Comparison of ENCODE assay signal across 8 cellular contexts in the genomic region with DNA sequence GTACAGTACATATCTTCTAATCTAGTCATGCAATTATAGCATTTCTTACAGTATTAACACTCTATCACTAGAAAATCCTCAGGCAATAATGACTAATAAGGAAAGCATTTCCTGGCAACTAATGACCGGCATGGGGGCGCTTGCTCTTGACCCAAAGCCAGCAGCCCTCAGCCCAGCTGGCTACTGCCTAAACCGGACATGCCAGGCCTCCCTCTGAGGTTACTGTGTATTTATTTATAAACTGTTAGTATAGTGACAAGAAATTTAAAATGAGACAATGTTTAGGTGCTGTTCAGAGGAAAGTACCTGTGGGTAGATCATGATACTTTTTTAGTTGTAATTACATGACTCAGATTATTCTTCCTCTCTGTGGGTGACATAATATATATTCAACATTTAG.
A peak's percentile ranks its signal among the peaks of the same experiment; 100 is the strongest.
DNase-seq lines count a peak whose midpoint lies in the region; ATAC-seq lines count a peak whose summit lies in the region.

No MANE protein-coding gene starts in this region.

- H3K36me3 Mint-ChIP-seq in activated CD4-positive, alpha-beta T cell treated with anti-CD3 and anti-CD28 coated beads, Interleukin-2, amount 10 ng/mL, durations not matched to agents 7 days and 5 days (ENCODE audit: low read depth): no peaks in the 10 kb centered on the region

- CTCF ChIA-PET in activated CD4-positive, alpha-beta T cell treated with anti-CD3 and anti-CD28 coated beads, Interleukin-2, amount 10 ng/mL, durations not matched to agents 7 days and 5 days (lab: Charles Lee): no interaction called here

- H3K27ac Mint-ChIP-seq in activated CD4-positive, alpha-beta T cell treated with anti-CD3 and anti-CD28 coated beads, Interleukin-2, amount 10 ng/mL, durations not matched to agents 7 days and 5 days: no peak overlapping the region

- no peaks in the 10 kb centered on the region for H3K9me3 Mint-ChIP-seq in activated CD4-positive, alpha-beta T cell treated with anti-CD3 and anti-CD28 coated beads, Interleukin-2, amount 10 ng/mL, durations not matched to agents 7 days and 5 days

- DNase-seq in AG08395 (ENCODE audit: low spot score): peak; percentile 87
- DNase-seq in T47D (ENCODE audit: low read depth in 1 of 2, low spot score in 1 of 2): peak; percentile 6 to 36
- DNase-seq in posterior vena cava (ENCODE audit: low spot score): peak; percentile 82
- DNase-seq in activated CD4-positive, alpha-beta T cell treated with anti-CD3 and anti-CD28 coated beads, Interleukin-2, amount 10 ng/mL, durations not matched to agents 7 days and 5 days: no peak
- no peak for DNase-seq in NCI-H187 (lab: John Stamatoyannopoulos, UW)
- DNase-seq in amygdala (lab: John Stamatoyannopoulos, UW): no peak

- no peaks in the 10 kb centered on the region for H3K27me3 Mint-ChIP-seq in activated CD4-positive, alpha-beta T cell treated with anti-CD3 and anti-CD28 coated beads, Interleukin-2, amount 10 ng/mL, durations not matched to agents 7 days and 5 days

- no peak overlapping the region for H3K4me3 Mint-ChIP-seq in activated CD4-positive, alpha-beta T cell treated with anti-CD3 and anti-CD28 coated beads, Interleukin-2, amount 10 ng/mL, durations not matched to agents 7 days and 5 days

- ATAC-seq in GM19438 (IDR thresholded peaks at IDR 0.05; ENCODE audit: low read depth, unreplicated experiment): peak; percentile 63
- ATAC-seq in HG03469 (IDR thresholded peaks at IDR 0.05; ENCODE audit: unreplicated experiment): peak; percentile 66

- POLR2A ChIA-PET in activated CD4-positive, alpha-beta T cell treated with anti-CD3 and anti-CD28 coated beads, Interleukin-2, amount 10 ng/mL, durations not matched to agents 7 days and 5 days (lab: Charles Lee): no interaction called here

- intact Hi-C loops in posterior vena cava (cut with DNase I): no loop called here

- no peaks in the 10 kb centered on the region for H3K4me1 Mint-ChIP-seq in activated CD4-positive, alpha-beta T cell treated with anti-CD3 and anti-CD28 coated beads, Interleukin-2, amount 10 ng/mL, durations not matched to agents 7 days and 5 days

- in situ Hi-C loops in T47D (cut with HindIII; ENCODE audit: low pct_unique_long_range_greater_than_20kb, low sequenced_read_pairs): no loop called here

Comparison
In these comparisons a context has a peak if more than half of its experiments do, and no peak if none do; other contexts are left out.
1. DNase-seq: peak in AG08395 (single experiment), T47D (2 of 2) and posterior vena cava (single experiment); none in activated CD4-positive, alpha-beta T cell treated with anti-CD3 and anti-CD28 coated beads, Interleukin-2, amount 10 ng/mL, durations not matched to agents 7 days and 5 days (single experiment), NCI-H187 (0 of 2) and amygdala (0 of 56).